In genomic region chr17:74978240-74978639, GRCh38 we compare ENCODE assay signal across 31 cellular contexts. TPM values are rescaled to one million over a fixed set of nuclear protein-coding genes. Genes with fewer than 3 reads are reported as not detected.
"Had no signal": no experiment of that assay in that cellular context is flagged by ENCODE, and none has a peak within 500 bp of the region (broad histone marks: within the 10 kb centered on the region; RNA-seq: fewer than 3 reads in every experiment).

No MANE protein-coding gene starts in this region.

- H3K9me3 ChIP-seq: left ventricle myocardium inferior, pancreas, prostate gland, spleen, tibial nerve, uterus had no signal

- H3K9me3 Mint-ChIP-seq: mesothelial cell of epicardium; naive thymus-derived CD8-positive, alpha-beta T cell; nephron; neural progenitor cell; stimulated activated effector memory CD8-positive, alpha-beta T cell treated with anti-CD3 and anti-CD28 coated beads, Interleukin-12 subunit alpha, Interleukin-12 subunit beta, amount 100 ng/mL, for 72 hours; stimulated activated naive CD8-positive, alpha-beta T cell treated with anti-CD3 and anti-CD28 coated beads, Interleukin-15, amount 100 ng/mL, for 72 hours; type B pancreatic cell had no signal

- ATAC-seq: naive thymus-derived CD8-positive, alpha-beta T cell; pancreas; right cardiac atrium; sciatic nerve; stimulated activated effector memory CD8-positive, alpha-beta T cell treated with anti-CD3 and anti-CD28 coated beads, Interleukin-12 subunit alpha, Interleukin-12 subunit beta, amount 100 ng/mL, for 72 hours; stimulated activated naive CD8-positive, alpha-beta T cell treated with anti-CD3 and anti-CD28 coated beads, Interleukin-15, amount 100 ng/mL, for 72 hours had no signal

- H3K4me3 ChIP-seq: hepatocyte, left ventricle myocardium inferior, lung, neural progenitor cell, pancreas, prostate gland, spleen, tibial nerve, uterus had no signal

- H3K36me3 ChIP-seq: left ventricle myocardium inferior, neural progenitor cell, pancreas, prostate gland, spleen, tibial nerve, uterus had no signal

- H3K27ac ChIP-seq: hepatocyte, left ventricle myocardium inferior, neural progenitor cell, pancreas, prostate gland, spleen, tibial nerve, uterus had no signal

- H3K36me3 Mint-ChIP-seq: mesothelial cell of epicardium; naive thymus-derived CD8-positive, alpha-beta T cell; neural progenitor cell; type B pancreatic cell had no signal

- H3K4me2 ChIP-seq: hepatocyte, neural progenitor cell had no signal

- H3K27me3 ChIP-seq: pancreas, uterus had no signal

- H3K79me2 ChIP-seq: hepatocyte had no signal

- H3K4me3 Mint-ChIP-seq: mesothelial cell of epicardium; naive thymus-derived CD8-positive, alpha-beta T cell; neural progenitor cell; stimulated activated effector memory CD8-positive, alpha-beta T cell treated with anti-CD3 and anti-CD28 coated beads, Interleukin-12 subunit alpha, Interleukin-12 subunit beta, amount 100 ng/mL, for 72 hours; stimulated activated naive CD8-positive, alpha-beta T cell treated with anti-CD3 and anti-CD28 coated beads, Interleukin-15, amount 100 ng/mL, for 72 hours; type B pancreatic cell had no signal

- DNase-seq: islet precursor cell; left ventricle myocardium inferior; mesendoderm; naive thymus-derived CD8-positive, alpha-beta T cell; pancreas; posterior cingulate gyrus; retina; small intestine; spleen; stimulated activated CD4-positive, alpha-beta T cell treated with anti-CD3 and anti-CD28 coated beads, Interleukin-4, amount 100 ng/mL, for 24 hours; stimulated activated naive CD4-positive, alpha-beta T cell treated with Interleukin-2 at 50 U/mL for 16 hours; stimulated activated naive CD8-positive, alpha-beta T cell treated with anti-CD3 and anti-CD28 coated beads, Interleukin-15, amount 100 ng/mL, for 72 hours; substantia nigra; uterus had no signal

- H3K4me1 ChIP-seq: prostate gland had no signal

- H3K9ac ChIP-seq: neural progenitor cell had no signal

- H2AFZ ChIP-seq: hepatocyte, neural progenitor cell had no signal

- H3K27ac Mint-ChIP-seq: mesothelial cell of epicardium; nephron; stimulated activated effector memory CD8-positive, alpha-beta T cell treated with anti-CD3 and anti-CD28 coated beads, Interleukin-12 subunit alpha, Interleukin-12 subunit beta, amount 100 ng/mL, for 72 hours; stimulated activated naive CD8-positive, alpha-beta T cell treated with anti-CD3 and anti-CD28 coated beads, Interleukin-15, amount 100 ng/mL, for 72 hours; type B pancreatic cell had no signal

RNA-seq across cellular contexts. Expression of gene CDR2L, which starts 9.2 kb away (rescaled TPM):
- polyA plus RNA-seq: naive thymus-derived CD8-positive, alpha-beta T cell had no signal

RNA-seq across cellular contexts. Expression of gene OTOP3, which starts 42.5 kb away (rescaled TPM):
- total RNA-seq: kidney epithelial cell; left ventricle myocardium inferior; lung; mesothelial cell of epicardium; mononuclear cell; naive thymus-derived CD8-positive, alpha-beta T cell; omental fat pad; prostate gland; right cardiac atrium; sciatic nerve; spleen; temporal lobe; tibial nerve; ureter; uterus had no signal
- polyA plus RNA-seq: hepatocyte; lung; naive thymus-derived CD8-positive, alpha-beta T cell; right cardiac atrium; spleen had no signal

RNA-seq across cellular contexts. Expression of gene OTOP2, which starts 54.2 kb away (rescaled TPM):
- total RNA-seq: kidney epithelial cell; left ventricle myocardium inferior; lower leg skin; lung; mesothelial cell of epicardium; mononuclear cell; naive thymus-derived CD8-positive, alpha-beta T cell; omental fat pad; pancreas; right cardiac atrium; sciatic nerve; spleen; temporal lobe; tibial nerve; ureter had no signal
- polyA plus RNA-seq: lung; naive thymus-derived CD8-positive, alpha-beta T cell; pancreas; right cardiac atrium; spleen had no signal
